ENCODE assay signal across 23 cellular contexts in genomic region chr9:116381350-116381749, GRCh38.
DNase-seq lines count a peak whose midpoint lies in the region; ATAC-seq, FAIRE-seq and TF ChIP-seq lines count a peak whose summit lies in the region.
"Had no signal": no experiment of that assay in that cellular context is flagged by ENCODE, and none has a peak within 500 bp of the region (broad histone marks: within the 10 kb centered on the region; RNA-seq: fewer than 3 reads in every experiment).

No MANE protein-coding gene starts in this region.

- BruUV-seq in mammary epithelial cell (replicated peaks; lab: Mats Ljungman, UMichigan): no TSS peak

- no peak for DNase-seq in stimulated activated naive CD8-positive, alpha-beta T cell treated with anti-CD3 and anti-CD28 coated beads, Interleukin-15, amount 100 ng/mL, for 72 hours
- DNase-seq in stimulated activated naive CD8-positive, alpha-beta T cell treated with anti-CD3 and anti-CD28 coated beads, Interleukin-15, Interleukin-2, amounts not matched to agents 100 U/mL and 50 U/mL, for 24 hours: no peak
- DNase-seq in mammary epithelial cell: peak; percentile 7
- DNase-seq in fibroblast of villous mesenchyme (ENCODE audit: low read depth): peak; percentile 72
- peak; percentile 33 for DNase-seq in small intestine
- no peak for DNase-seq in brain microvascular endothelial cell
- no peak for DNase-seq in SHP77 (lab: John Stamatoyannopoulos, UW)
- DNase-seq: 8988T, AML-193, DMS79, GOT3, HCEC 1CT, NCI-H1436, NCI-H187 treated with DMSO at 0.1 percent for 48 hours, NCI-H2107, NCI-H446 treated with DMSO at 0.1 percent for 48 hours, NCI-H526 treated with DMSO at 0.1 percent for 48 hours, PC-9, RPMI8226, SHP77 treated with DMSO at 0.1 percent for 48 hours had no signal

- H3K27ac ChIP-seq in mammary epithelial cell (ENCODE audit: insufficient read depth, low read depth, low read length) (no peak overlapping the region), small intestine (ENCODE audit: low read depth in 1 of 2, low read length in 1 of 2) (no peak overlapping the region), brain microvascular endothelial cell (no peak overlapping the region)
- H3K27ac ChIP-seq: KMS-11, PC-9 had no signal

- dilution Hi-C loops in mammary epithelial cell (cut with HindIII; ENCODE audit: low sequenced_read_pairs): no loop called here

- intact Hi-C loops in mammary epithelial cell (cut with micrococcal nuclease): no loop called here

- peaks cover 14% of the 10 kb centered on the region for H3K4me1 ChIP-seq in mammary epithelial cell (ENCODE audit: insufficient read depth, low read length)
- H3K4me1 ChIP-seq in small intestine (ENCODE audit: control insufficient read depth in 2 of 2, insufficient read depth in 1 of 2, low read depth in 1 of 2, low read length in 1 of 2): peaks cover 0 to 2% of the 10 kb centered on the region in 2 donors

- 70% methylated on average over 2 of the region's 2 CpGs for WGBS in mammary epithelial cell (ENCODE audit: low coverage, missing lambda C conversion rate)
- 56 to 78% (median 58%) methylated on average over 2 of the region's 2 CpGs for WGBS in small intestine, 3 donors

- H3K9ac ChIP-seq in mammary epithelial cell (ENCODE audit: insufficient read depth, low read length): no peak overlapping the region
- H3K9ac ChIP-seq: KMS-11 had no signal

- no peaks in the 10 kb centered on the region for H3K79me2 ChIP-seq in mammary epithelial cell (ENCODE audit: insufficient read depth, low read length)

- no peak for ATAC-seq in stimulated activated naive CD8-positive, alpha-beta T cell treated with anti-CD3 and anti-CD28 coated beads, Interleukin-15, amount 100 ng/mL, for 72 hours
- no peak for ATAC-seq in stimulated activated naive CD8-positive, alpha-beta T cell treated with anti-CD3 and anti-CD28 coated beads, Interleukin-15, Interleukin-2, amounts not matched to agents 100 U/mL and 50 U/mL, for 24 hours
- ATAC-seq in HG03521 (IDR thresholded peaks at IDR 0.05; ENCODE audit: unreplicated experiment): no peak

- CTCF ChIA-PET in mammary epithelial cell (lab: Charles Lee; ENCODE audit: low non-redundant PET): no interaction called here

- TF ChIP-seq CTCF in mammary epithelial cell (conservative IDR thresholded peaks at IDR 0.05 in 1 of 2, IDR thresholded peaks at IDR 0.05 in 1 of 2; ENCODE audit: extremely low read depth in 1 of 2, insufficient read depth in 1 of 2, low read depth in 1 of 2, low read length in 2 of 2) (no peak), fibroblast of villous mesenchyme (IDR thresholded peaks at IDR 0.05; ENCODE audit: insufficient read depth, low read depth, low read length) (no peak), brain microvascular endothelial cell (IDR thresholded peaks at IDR 0.05; ENCODE audit: low read depth, low read length, missing control alignments) (no peak)

- FAIRE-seq in small intestine (lab: Jason Lieb, UNC): no peak
- FAIRE-seq: HTR-8/SVneo had no signal

- in situ Hi-C loops in mammary epithelial cell (cut with MboI; ENCODE audit: low sequenced_read_pairs in 2 of 2) (no loop called here), brain microvascular endothelial cell (cut with HindIII; ENCODE audit: low pct_ligation_motif_present, low sequenced_read_pairs) (no loop called here)

- no peak overlapping the region for H3K4me2 ChIP-seq in mammary epithelial cell (ENCODE audit: insufficient read depth, low read depth, low read length)
- H3K4me2 ChIP-seq: KMS-11, PC-9 had no signal

- no peaks in the 10 kb centered on the region for H3K27me3 ChIP-seq in mammary epithelial cell (ENCODE audit: insufficient read depth, low read length)
- H3K27me3 ChIP-seq in small intestine (ENCODE audit: control insufficient read depth in 2 of 2, insufficient read depth in 2 of 2, low read length in 2 of 2): no peaks in the 10 kb centered on the region
- H3K27me3 ChIP-seq in brain microvascular endothelial cell (replicated peaks): no peaks in the 10 kb centered on the region

- no peaks in the 10 kb centered on the region for H3K9me3 Mint-ChIP-seq in stimulated activated naive CD8-positive, alpha-beta T cell treated with anti-CD3 and anti-CD28 coated beads, Interleukin-15, amount 100 ng/mL, for 72 hours

- H3K4me1 Mint-ChIP-seq in stimulated activated naive CD8-positive, alpha-beta T cell treated with anti-CD3 and anti-CD28 coated beads, Interleukin-15, amount 100 ng/mL, for 72 hours: peaks cover 12% of the 10 kb centered on the region

- no peaks in the 10 kb centered on the region for H4K20me1 ChIP-seq in mammary epithelial cell (ENCODE audit: insufficient read depth, low read length)

- H3K9me3 ChIP-seq in mammary epithelial cell (replicated peaks; ENCODE audit: insufficient read depth, low read length): no peaks in the 10 kb centered on the region
- no peaks in the 10 kb centered on the region for H3K9me3 ChIP-seq in small intestine (ENCODE audit: control insufficient read depth, low read depth)

- H3K27ac Mint-ChIP-seq in stimulated activated naive CD8-positive, alpha-beta T cell treated with anti-CD3 and anti-CD28 coated beads, Interleukin-15, amount 100 ng/mL, for 72 hours: peak overlapping the region; percentile 15 to 48

- H2AFZ ChIP-seq in mammary epithelial cell (ENCODE audit: low read depth, low read length): no peak overlapping the region
- H2AFZ ChIP-seq: PC-9 had no signal

- H3K4me3 Mint-ChIP-seq in stimulated activated naive CD8-positive, alpha-beta T cell treated with anti-CD3 and anti-CD28 coated beads, Interleukin-15, amount 100 ng/mL, for 72 hours: no peak overlapping the region

- H3K36me3 ChIP-seq in mammary epithelial cell (ENCODE audit: insufficient read depth, low read length) (no peaks in the 10 kb centered on the region), small intestine (ENCODE audit: control insufficient read depth in 2 of 2, insufficient read depth in 2 of 2, low read length in 2 of 2) (no peaks in the 10 kb centered on the region), brain microvascular endothelial cell (replicated peaks) (peaks cover 85% of the 10 kb centered on the region)

- H3K4me3 ChIP-seq in mammary epithelial cell (replicated peaks in 1 of 3; ENCODE audit: insufficient read depth in 1 of 3, low read depth in 2 of 3, low read length in 3 of 3): no peak overlapping the region
- no peak overlapping the region for H3K4me3 ChIP-seq in fibroblast of villous mesenchyme (ENCODE audit: low read depth, low read length)
- H3K4me3 ChIP-seq in small intestine (ENCODE audit: low read depth in 1 of 2, low read length in 2 of 2): no peak overlapping the region
- H3K4me3 ChIP-seq in brain microvascular endothelial cell (ENCODE audit: low read depth, low read length): no peak overlapping the region
- H3K4me3 ChIP-seq: PC-9 had no signal

- H3K27me3 Mint-ChIP-seq in stimulated activated naive CD8-positive, alpha-beta T cell treated with anti-CD3 and anti-CD28 coated beads, Interleukin-15, amount 100 ng/mL, for 72 hours: no peaks in the 10 kb centered on the region

Comparison
In these comparisons a context has a peak if more than half of its experiments do, and no peak if none do; other contexts are left out.
1. DNase-seq: peak in mammary epithelial cell (single experiment), fibroblast of villous mesenchyme (single experiment) and small intestine (single experiment); none in stimulated activated naive CD8-positive, alpha-beta T cell treated with anti-CD3 and anti-CD28 coated beads, Interleukin-15, amount 100 ng/mL, for 72 hours (0 of 2), stimulated activated naive CD8-positive, alpha-beta T cell treated with anti-CD3 and anti-CD28 coated beads, Interleukin-15, Interleukin-2, amounts not matched to agents 100 U/mL and 50 U/mL, for 24 hours (single experiment), brain microvascular endothelial cell (single experiment) and SHP77 (0 of 2).